Comparison of ENCODE assay signal across 1 cellular context in genomic region chr14:105492051-105492965, GRCh38.
TF ChIP-seq lines count a peak whose summit lies in the region.

No MANE protein-coding gene starts in this region.

TF ChIP-seq in HEK293, 187 proteins besides CTCF, POLR2A, EP300 and RAD21 (continued from another document):
- TF ChIP-seq ZBTB6 (tag by site-specific recombination; IDR thresholded peaks at IDR 0.05): no peak
- no peak for TF ChIP-seq SETDB1 (IDR thresholded peaks at IDR 0.05; ENCODE audit: insufficient read length, low read length)
- TF ChIP-seq ZNF132 (tag by site-specific recombination; IDR thresholded peaks at IDR 0.05; ENCODE audit: borderline replicate concordance): no peak
- no peak for TF ChIP-seq ZNF354C (tag by site-specific recombination; IDR thresholded peaks at IDR 0.05; ENCODE audit: borderline replicate concordance, low read depth)
- no peak for TF ChIP-seq ZNF274 (IDR thresholded peaks at IDR 0.05; ENCODE audit: low read length)
- TF ChIP-seq ZNF274 (tag by site-specific recombination; IDR thresholded peaks at IDR 0.05; ENCODE audit: borderline replicate concordance): no peak
- TF ChIP-seq ZNF747 (tag by site-specific recombination; IDR thresholded peaks at IDR 0.05): no peak
- TF ChIP-seq ZBTB20 (tag by site-specific recombination; IDR thresholded peaks at IDR 0.05): no peak
- TF ChIP-seq PRDM2 (tag by site-specific recombination; IDR thresholded peaks at IDR 0.05; ENCODE audit: borderline replicate concordance): 0 out of 2 replicates have a peak, but pooled peaks have one; percentile 56
- TF ChIP-seq ZBTB8A (tag by site-specific recombination; IDR thresholded peaks at IDR 0.05): 0 out of 2 replicates have a peak, but pooled peaks have one; percentile 12
